13 cellular contexts compared by ENCODE assay signal in genomic region chr1:150001415-150001814, GRCh38. TPM values are rescaled to one million over a fixed set of nuclear protein-coding genes. Genes with fewer than 3 reads are reported as not detected.
DNase-seq lines count a peak whose midpoint lies in the region; ATAC-seq and TF ChIP-seq lines count a peak whose summit lies in the region.
"Had no signal": no experiment of that assay in that cellular context is flagged by ENCODE, and none has a peak within 500 bp of the region (broad histone marks: within the 10 kb centered on the region; RNA-seq: fewer than 3 reads in every experiment).

No MANE protein-coding gene starts in this region.

- H3K27ac ChIP-seq in esophagus muscularis mucosa (replicated peaks in 1 of 4): peak overlapping the region; percentile 44 to 60 (median 56)
- peak overlapping the region; percentile 36 for H3K27ac ChIP-seq in osteoblast (ENCODE audit: low read depth, low read length)

- ATAC-seq in Right ventricle myocardium inferior: peak; percentile 20
- ATAC-seq in HG02852 (IDR thresholded peaks at IDR 0.05; ENCODE audit: unreplicated experiment): no peak
- no peak for ATAC-seq in HG03135 (IDR thresholded peaks at IDR 0.05; ENCODE audit: unreplicated experiment)

- H3K4me2 ChIP-seq in osteoblast (ENCODE audit: insufficient read depth, low read length): no peak overlapping the region

- POLR2A ChIA-PET in activated CD4-positive, alpha-beta memory T cell treated with anti-CD3 and anti-CD28 coated beads for 36 hours (lab: Charles Lee): no interaction called here

- no peaks in the 10 kb centered on the region for H3K9me3 Mint-ChIP-seq in activated CD4-positive, alpha-beta memory T cell treated with anti-CD3 and anti-CD28 coated beads for 36 hours
- H3K9me3 Mint-ChIP-seq: activated naive CD8-positive, alpha-beta T cell treated with anti-CD3 and anti-CD28 coated beads, Interleukin-2, amount 10 ng/mL, durations not matched to agents 7 days and 5 days; dendritic cell treated with granulocyte-macrophage colony-stimulating factor and Interleukin-4, amounts not matched to agents 40 ng/mL and 50 ng/mL, for 4 days had no signal

- peak overlapping the region in 1 of 4 donors; percentile 4 for H3K4me3 ChIP-seq in esophagus muscularis mucosa
- no peak overlapping the region for H3K4me3 ChIP-seq in osteoblast (ENCODE audit: insufficient read depth, low read length)

- no peak for TF ChIP-seq EP300 in esophagus muscularis mucosa (IDR thresholded peaks at IDR 0.05)

- 96% methylated on average over 1 of the region's 1 CpG for WGBS in esophagus muscularis mucosa

- peaks cover 0 to 25% (median 7%) of the 10 kb centered on the region in 4 donors for H3K36me3 ChIP-seq in esophagus muscularis mucosa
- H3K36me3 ChIP-seq in osteoblast (ENCODE audit: insufficient read depth, low read length): peaks cover 28% of the 10 kb centered on the region

- H3K4me1 ChIP-seq in esophagus muscularis mucosa (peaks cover 61 to 95% (median 86%) of the 10 kb centered on the region in 4 donors), osteoblast (ENCODE audit: insufficient read depth, low read length) (peaks cover 16% of the 10 kb centered on the region)

- no peak overlapping the region for H3K27ac Mint-ChIP-seq in activated CD4-positive, alpha-beta memory T cell treated with anti-CD3 and anti-CD28 coated beads for 36 hours
- H3K27ac Mint-ChIP-seq: activated naive CD8-positive, alpha-beta T cell treated with anti-CD3 and anti-CD28 coated beads, Interleukin-2, amount 10 ng/mL, durations not matched to agents 7 days and 5 days; dendritic cell treated with granulocyte-macrophage colony-stimulating factor and Interleukin-4, amounts not matched to agents 40 ng/mL and 50 ng/mL, for 4 days; naive B cell had no signal

- H3K9me3 ChIP-seq in esophagus muscularis mucosa: no peaks in the 10 kb centered on the region
- H3K9me3 ChIP-seq in osteoblast (ENCODE audit: low read depth, low read length): no peaks in the 10 kb centered on the region
- H3K9me3 ChIP-seq: Caco-2 had no signal

- peaks cover 64% of the 10 kb centered on the region for H3K4me1 Mint-ChIP-seq in activated CD4-positive, alpha-beta memory T cell treated with anti-CD3 and anti-CD28 coated beads for 36 hours (ENCODE audit: low read depth)

- TF ChIP-seq CTCF in esophagus muscularis mucosa (IDR thresholded peaks at IDR 0.05) (no peak), osteoblast (IDR thresholded peaks at IDR 0.05; ENCODE audit: extremely low read depth, low read depth, low read length) (no peak)

- H3K36me3 Mint-ChIP-seq in activated CD4-positive, alpha-beta memory T cell treated with anti-CD3 and anti-CD28 coated beads for 36 hours: peaks cover 54% of the 10 kb centered on the region

- no peak overlapping the region for H3K4me3 Mint-ChIP-seq in activated CD4-positive, alpha-beta memory T cell treated with anti-CD3 and anti-CD28 coated beads for 36 hours
- H3K4me3 Mint-ChIP-seq: activated naive CD8-positive, alpha-beta T cell treated with anti-CD3 and anti-CD28 coated beads, Interleukin-2, amount 10 ng/mL, durations not matched to agents 7 days and 5 days; dendritic cell treated with granulocyte-macrophage colony-stimulating factor and Interleukin-4, amounts not matched to agents 40 ng/mL and 50 ng/mL, for 4 days; naive B cell had no signal

- no peak overlapping the region for H2AFZ ChIP-seq in osteoblast (ENCODE audit: low read length)

- peaks cover 55% of the 10 kb centered on the region for H4K20me1 ChIP-seq in osteoblast (ENCODE audit: insufficient read depth, low read length)

- CTCF ChIA-PET in activated CD4-positive, alpha-beta memory T cell treated with anti-CD3 and anti-CD28 coated beads for 36 hours (lab: Charles Lee): interaction anchor here (1.7 kb wide), 1 partner anchor 39 kb away, joined by 5 read pairs; no protein-coding TSS in a partner anchor

- intact Hi-C loops in Right ventricle myocardium inferior (cut with DNase I) (no loop called here), cardiac septum (cut with DNase I) (no loop called here), esophagus muscularis mucosa (cut with DNase I) (no loop called here)
- intact Hi-C loops in activated CD4-positive, alpha-beta memory T cell treated with anti-CD3 and anti-CD28 coated beads for 36 hours (cut with micrococcal nuclease): no loop called here

- DNase-seq in Right ventricle myocardium inferior (ENCODE audit: missing footprints) (no peak), cardiac septum (ENCODE audit: low spot score) (no peak), esophagus muscularis mucosa (ENCODE audit: extremely low spot score) (no peak), osteoblast (ENCODE audit: insufficient read length, low spot score, missing footprints) (no peak), epidermal melanocyte (ENCODE audit: insufficient read length, low spot score) (no peak)
- DNase-seq in activated CD4-positive, alpha-beta memory T cell treated with anti-CD3 and anti-CD28 coated beads for 36 hours: no peak
- DNase-seq: activated naive CD8-positive, alpha-beta T cell treated with anti-CD3 and anti-CD28 coated beads, Interleukin-2, amount 10 ng/mL, durations not matched to agents 7 days and 5 days; Caco-2; foreskin melanocyte; naive B cell had no signal

- H3K27me3 ChIP-seq in esophagus muscularis mucosa (no peaks in the 10 kb centered on the region), osteoblast (ENCODE audit: insufficient read depth, low read length) (no peaks in the 10 kb centered on the region)

- peaks cover 92% of the 10 kb centered on the region for H3K79me2 ChIP-seq in osteoblast (ENCODE audit: insufficient read depth, low read length)

- no peak for TF ChIP-seq POLR2A in esophagus muscularis mucosa (IDR thresholded peaks at IDR 0.05; ENCODE audit: low read depth)

- H3K27me3 Mint-ChIP-seq in activated CD4-positive, alpha-beta memory T cell treated with anti-CD3 and anti-CD28 coated beads for 36 hours: no peaks in the 10 kb centered on the region
- H3K27me3 Mint-ChIP-seq: activated naive CD8-positive, alpha-beta T cell treated with anti-CD3 and anti-CD28 coated beads, Interleukin-2, amount 10 ng/mL, durations not matched to agents 7 days and 5 days had no signal

RNA-seq across cellular contexts. Expression of gene OTUD7B, which starts 9.1 kb away (rescaled TPM):
- 24.5 TPM for total RNA-seq in Right ventricle myocardium inferior
- 32.6 TPM for total RNA-seq in cardiac septum
- total RNA-seq in esophagus muscularis mucosa: 10 to 100 TPM; 23.7 to 41.1 (median 30.4) TPM
- total RNA-seq in osteoblast: 18.3 and 18.5 TPM in 2 replicates
- 10 to 100 TPM; 23.8 to 24.7 TPM for total RNA-seq in activated CD4-positive, alpha-beta memory T cell treated with anti-CD3 and anti-CD28 coated beads for 36 hours
